4 cellular contexts compared by ENCODE assay signal in genomic region chr5:170719551-170719950, GRCh38.
"Had no signal": no experiment of that assay in that cellular context is flagged by ENCODE, and none has a peak within 500 bp of the region (broad histone marks: within the 10 kb centered on the region; RNA-seq: fewer than 3 reads in every experiment).

No MANE protein-coding gene starts in this region.

- H3K4me3 Mint-ChIP-seq: GM23338, H9 had no signal

- H3K4me1 Mint-ChIP-seq: H9 had no signal

- H3K4me3 ChIP-seq: GM23338 had no signal

- ATAC-seq: GM23338 had no signal

- H2AFZ ChIP-seq: GM23338 had no signal

- DNase-seq: H9, HCEC 1CT, IMR-90 had no signal

- H3K4me2 ChIP-seq: GM23338 had no signal

- H3K27ac Mint-ChIP-seq: GM23338, H9 had no signal
